Comparison of ENCODE assay signal across 23 cellular contexts in the genomic region with DNA sequence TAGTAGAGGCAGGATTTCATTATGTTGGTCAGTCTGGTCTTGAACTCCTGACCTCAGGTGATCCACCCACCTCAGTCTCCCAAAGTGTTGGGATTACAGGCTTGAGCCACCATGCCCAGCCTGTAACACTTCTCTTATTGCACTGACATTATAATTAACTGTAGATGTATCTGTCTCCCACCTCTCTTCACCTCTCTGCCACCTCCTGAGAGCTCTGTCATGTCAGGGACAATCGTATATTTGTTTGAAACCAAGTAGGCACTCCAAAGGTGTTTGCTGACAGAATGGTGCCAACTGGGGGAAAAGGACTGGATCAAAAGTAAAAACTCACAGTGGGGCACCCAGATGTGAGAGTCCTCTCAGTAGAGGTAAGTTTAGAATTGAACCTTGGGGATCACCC. TPM values are rescaled to one million over a fixed set of nuclear protein-coding genes. Genes with fewer than 3 reads are reported as not detected.
"Had no signal": no experiment of that assay in that cellular context is flagged by ENCODE, and none has a peak within 500 bp of the region (broad histone marks: within the 10 kb centered on the region; RNA-seq: fewer than 3 reads in every experiment).

No MANE protein-coding gene starts in this region.

- H3K36me3 ChIP-seq: ovary, prostate gland, tibial nerve had no signal

- H3K27ac ChIP-seq: ovary, prostate gland had no signal

- H3K4me3 ChIP-seq: body of pancreas, coronary artery, ovary, prostate gland, smooth muscle cell, tibial nerve had no signal

- H3K9me3 ChIP-seq: body of pancreas, ovary, prostate gland, tibial nerve had no signal

- DNase-seq: activated CD4-positive, alpha-beta T cell treated with anti-CD3 and anti-CD28 coated beads for 48 hours; activated CD4-positive, alpha-beta T cell treated with anti-CD3 and anti-CD28 coated beads, Interleukin-2, amount 50 U/mL, for 48 hours; activated CD8-positive, alpha-beta memory T cell treated with anti-CD3 and anti-CD28 coated beads for 24 hours; activated effector memory CD4-positive, alpha-beta T cell treated with Interleukin-2 at 50 U/mL for 16 hours; activated naive CD4-positive, alpha-beta T cell treated with Interleukin-2 at 50 U/mL for 16 hours; aorta; cerebellar nuclear complex; effector memory CD8-positive, alpha-beta T cell; head of caudate nucleus; ovary; retina; stimulated activated CD4-positive, alpha-beta T cell treated with anti-CD3 and anti-CD28 coated beads, Interleukin-15, amount 100 ng/mL, for 24 hours; stimulated activated CD4-positive, alpha-beta T cell treated with anti-CD3 and anti-CD28 coated beads, Interleukin-2, amount 100 ng/mL, for 24 hours; stimulated activated naive CD4-positive, alpha-beta T cell; T-helper 1 cell had no signal

- H3K27me3 ChIP-seq: body of pancreas, ovary, tibial nerve had no signal

- H3K4me1 ChIP-seq: body of pancreas, prostate gland had no signal

- H3K4me2 ChIP-seq: smooth muscle cell had no signal

RNA-seq across cellular contexts. Expression of gene MRO, which starts 41.8 kb away (rescaled TPM):
- total RNA-seq: endothelial cell of umbilical vein, kidney epithelial cell, lung microvascular endothelial cell, smooth muscle cell had no signal
- polyA plus RNA-seq: endothelial cell of umbilical vein, smooth muscle cell had no signal
